In genomic region chr10:22711373-22711772, GRCh38 we compare ENCODE assay signal across 12 cellular contexts. TPM values are rescaled to one million over a fixed set of nuclear protein-coding genes. Genes with fewer than 3 reads are reported as not detected.
DNase-seq lines count a peak whose midpoint lies in the region; ATAC-seq and TF ChIP-seq lines count a peak whose summit lies in the region.
"Had no signal": no experiment of that assay in that cellular context is flagged by ENCODE, and none has a peak within 500 bp of the region (broad histone marks: within the 10 kb centered on the region; RNA-seq: fewer than 3 reads in every experiment).

No MANE protein-coding gene starts in this region.

- peaks cover 52% of the 10 kb centered on the region for H4K20me1 ChIP-seq in DND-41 (ENCODE audit: insufficient read depth, low read length)
- H4K20me1 ChIP-seq in HCT116 (ENCODE audit: insufficient read depth) = peaks cover 20% of the 10 kb centered on the region; the same call in 1 of the 2 replicates

- CTCF ChIA-PET in HCT116 (lab: Charles Lee) = no interaction called here

- H3K79me2 ChIP-seq in DND-41 (ENCODE audit: insufficient read depth, low read length) (peaks cover 78% of the 10 kb centered on the region), HCT116 (ENCODE audit: insufficient read depth, low read length) (peaks cover 78% of the 10 kb centered on the region)

- H2AFZ ChIP-seq in DND-41 (ENCODE audit: low read depth, low read length) (no peak overlapping the region), HCT116 (ENCODE audit: low read depth, low read length, poor library complexity, severe bottlenecking) (no peak overlapping the region)

- no peaks in the 10 kb centered on the region for H3K27me3 Mint-ChIP-seq in activated naive CD8-positive, alpha-beta T cell treated with anti-CD3 and anti-CD28 coated beads, Interleukin-2, amount 50 U/mL, for 24 hours
- H3K27me3 Mint-ChIP-seq in naive B cell = no peaks in the 10 kb centered on the region

- H3K4me2 ChIP-seq in DND-41 (ENCODE audit: insufficient read depth, low read length) (peak overlapping the region; percentile 9; the same call in 1 of the 2 replicates), HCT116 (ENCODE audit: low read length) (peak overlapping the region; percentile 15; the same call in 1 of the 2 replicates)

- intact Hi-C loops in HCT116 (cut with micrococcal nuclease) = no loop called here

- DNase-seq in DND-41 = no peak
- DNase-seq in HCT116 (ENCODE audit: low read depth, low spot score) = no peak
- DNase-seq in activated naive CD8-positive, alpha-beta T cell treated with anti-CD3 and anti-CD28 coated beads, Interleukin-2, amount 50 U/mL, for 24 hours = no peak
- DNase-seq in naive B cell = no peak
- no peak for DNase-seq in NCI-H82 (lab: John Stamatoyannopoulos, UW)
- DNase-seq: cerebellar nuclear complex; MM.1S; NCI-H510A treated with DMSO at 0.1 percent for 48 hours; stimulated activated CD4-positive, alpha-beta T cell treated with anti-CD3 and anti-CD28 coated beads, Interleukin-15, amount 100 ng/mL, for 24 hours had no signal

- POLR2A ChIA-PET in HCT116 (lab: Charles Lee) = no interaction called here

- H3K9me3 Mint-ChIP-seq in activated naive CD8-positive, alpha-beta T cell treated with anti-CD3 and anti-CD28 coated beads, Interleukin-2, amount 50 U/mL, for 24 hours = peaks cover 1% of the 10 kb centered on the region
- peaks cover 0 to 2% (median 0%) of the 10 kb centered on the region in 7 donors for H3K9me3 Mint-ChIP-seq in naive B cell

- no TSS peak for BruUV-seq in HCT116 (replicated peaks; lab: Mats Ljungman, UMichigan)

- no peak overlapping the region for H3K27ac ChIP-seq in DND-41 (ENCODE audit: low read length)
- no peak overlapping the region for H3K27ac ChIP-seq in HCT116 (ENCODE audit: low read depth, low read length)
- H3K27ac ChIP-seq: neutrophil had no signal

- H3K36me3 ChIP-seq in DND-41 (ENCODE audit: insufficient read depth, low read length) (no peaks in the 10 kb centered on the region; the same call in 1 of the 2 replicates), HCT116 (ENCODE audit: control insufficient read depth in 1 of 2, insufficient read depth in 2 of 2, low read length in 2 of 2) (0 out of 4 replicates have a peak, but pooled peaks cover 0 to under 1% of the 10 kb centered on the region in 2 experiments)
- H3K36me3 ChIP-seq: neutrophil had no signal

- peak overlapping the region; percentile 50 for H3K27ac Mint-ChIP-seq in activated naive CD8-positive, alpha-beta T cell treated with anti-CD3 and anti-CD28 coated beads, Interleukin-2, amount 50 U/mL, for 24 hours
- peak overlapping the region in 2 of 6 donors; percentile 15 to 68 for H3K27ac Mint-ChIP-seq in naive B cell

- H3K4me1 ChIP-seq in DND-41 (ENCODE audit: insufficient read depth, low read length) (peaks cover 37% of the 10 kb centered on the region), HCT116 (ENCODE audit: control insufficient read depth in 1 of 2, insufficient read depth in 2 of 2, low read length in 2 of 2) (peaks cover 8 to 30% of the 10 kb centered on the region in 2 experiments; a peak in 3 of 4 replicates)

- no peaks in the 10 kb centered on the region for H3K9me2 ChIP-seq in HCT116 (ENCODE audit: insufficient read depth)

- peaks cover 65% of the 10 kb centered on the region for H3K4me1 Mint-ChIP-seq in activated naive CD8-positive, alpha-beta T cell treated with anti-CD3 and anti-CD28 coated beads, Interleukin-2, amount 50 U/mL, for 24 hours
- peaks cover 42 to 64% (median 61%) of the 10 kb centered on the region in 3 donors for H3K4me1 Mint-ChIP-seq in naive B cell

- H3K27me3 ChIP-seq in DND-41 (ENCODE audit: insufficient read depth, low read length, poor library complexity) (no peaks in the 10 kb centered on the region), HCT116 (ENCODE audit: insufficient read depth, low read length) (no peaks in the 10 kb centered on the region)
- H3K27me3 ChIP-seq: neutrophil had no signal

- no peak overlapping the region for H3K9ac ChIP-seq in DND-41 (ENCODE audit: low read depth, low read length)
- no peak overlapping the region for H3K9ac ChIP-seq in HCT116 (ENCODE audit: low read length)

- no peak for ATAC-seq in DND-41 (ENCODE audit: insufficient read depth, low read depth)
- no peak for ATAC-seq in HCT116
- no peak for ATAC-seq in activated naive CD8-positive, alpha-beta T cell treated with anti-CD3 and anti-CD28 coated beads, Interleukin-2, amount 50 U/mL, for 24 hours
- ATAC-seq in naive B cell (ENCODE audit: low read depth in 2 of 2) = no peak
- no peak for ATAC-seq in GM19324 (IDR thresholded peaks at IDR 0.05; ENCODE audit: low FRiP score, unreplicated experiment)
- ATAC-seq in HG03039 (IDR thresholded peaks at IDR 0.05; ENCODE audit: unreplicated experiment) = no peak

- no peak for TF ChIP-seq POLR2A in HCT116 (IDR thresholded peaks at IDR 0.05; ENCODE audit: borderline replicate concordance, extremely low read depth, insufficient read depth, insufficient read length)

- H3K9me3 ChIP-seq in DND-41 (ENCODE audit: insufficient read depth, low read length, severe bottlenecking) = no peaks in the 10 kb centered on the region
- no peaks in the 10 kb centered on the region for H3K9me3 ChIP-seq in HCT116 (ENCODE audit: control insufficient read depth in 1 of 2, insufficient read depth in 1 of 2, low read depth in 1 of 2, low read length in 2 of 2)
- H3K9me3 ChIP-seq: neutrophil had no signal

- TF ChIP-seq CTCF in DND-41 (IDR thresholded peaks at IDR 0.05; ENCODE audit: borderline replicate concordance, extremely low read depth, low read length, poor library complexity, severe bottlenecking) = no peak
- no peak for TF ChIP-seq CTCF in HCT116 (IDR thresholded peaks at IDR 0.05 in 2 of 3, conservative IDR thresholded peaks at IDR 0.05 in 1 of 3; ENCODE audit: borderline replicate concordance in 1 of 3, insufficient read depth in 1 of 3, low read depth in 2 of 3, low read length in 2 of 3)

- RAD21 ChIA-PET in HCT116 (lab: Charles Lee; ENCODE audit: low non-redundant PET in 1 of 2, low total read pairs in 2 of 2, uncharacterized antibody in 2 of 2, unreplicated experiment in 2 of 2) = no interaction called here

- H3K36me3 Mint-ChIP-seq in activated naive CD8-positive, alpha-beta T cell treated with anti-CD3 and anti-CD28 coated beads, Interleukin-2, amount 50 U/mL, for 24 hours (ENCODE audit: low read depth) = peaks cover 12% of the 10 kb centered on the region
- H3K36me3 Mint-ChIP-seq in naive B cell = peaks cover 0 to 3% of the 10 kb centered on the region in 2 donors

- no peak for TF ChIP-seq RAD21 in HCT116 (IDR thresholded peaks at IDR 0.05; ENCODE audit: low read depth)

- H3K4me3 ChIP-seq in DND-41 (ENCODE audit: low read depth in 1 of 2, low read length in 2 of 2) (no peak overlapping the region), HCT116 (replicated peaks in 1 of 2; ENCODE audit: low read depth in 1 of 2, low read length in 2 of 2) (no peak overlapping the region)

- H3K4me3 Mint-ChIP-seq in activated naive CD8-positive, alpha-beta T cell treated with anti-CD3 and anti-CD28 coated beads, Interleukin-2, amount 50 U/mL, for 24 hours = peak overlapping the region; percentile 88
- H3K4me3 Mint-ChIP-seq in naive B cell = peak overlapping the region in 5 of 8 donors; percentile 15 to 95 (median 72)

TF ChIP-seq in HCT116, 20 proteins besides CTCF, POLR2A, EP300 and RAD21 (continues in another document):
- TF ChIP-seq FOSL1 (IDR thresholded peaks at IDR 0.05; ENCODE audit: low read depth) (no peak), POLR2AphosphoS5 (IDR thresholded peaks at IDR 0.05; ENCODE audit: low read depth, low read length) (no peak), YY1 (IDR thresholded peaks at IDR 0.05; ENCODE audit: extremely low read depth, insufficient replicate concordance, low read depth, low read length) (no peak), CBX3 (IDR thresholded peaks at IDR 0.05; ENCODE audit: low read depth) (no peak), SIN3A (IDR thresholded peaks at IDR 0.05; ENCODE audit: low read depth) (no peak), ZNF274 (IDR thresholded peaks at IDR 0.05; ENCODE audit: low read depth, low read length) (no peak), EZH2 (IDR thresholded peaks at IDR 0.05) (no peak), REST (IDR thresholded peaks at IDR 0.05; ENCODE audit: low read depth) (no peak), ZFX (IDR thresholded peaks at IDR 0.05) (no peak), CEBPB (IDR thresholded peaks at IDR 0.05; ENCODE audit: low read depth) (no peak), EGR1 (IDR thresholded peaks at IDR 0.05; ENCODE audit: low read depth) (no peak), ELF1 (IDR thresholded peaks at IDR 0.05; ENCODE audit: borderline replicate concordance, low read depth) (no peak), ATF3 (IDR thresholded peaks at IDR 0.05) (no peak), SP1 (IDR thresholded peaks at IDR 0.05; ENCODE audit: low read depth) (no peak), EZH2phosphoT487 (IDR thresholded peaks at IDR 0.05; ENCODE audit: borderline replicate concordance) (no peak)

RNA-seq across cellular contexts. Expression of gene PIP4K2A, which starts 3.0 kb away (rescaled TPM):
- 41.9 TPM for total RNA-seq in HCT116 (2021; ENCODE audit: unreplicated experiment)
- polyA plus RNA-seq in HCT116 (2012) = 19.1 and 20.2 TPM in 2 replicates
- polyA plus RNA-seq in naive B cell (ENCODE audit: low read depth in 6 of 6) = 10 to 100 TPM; 16.8 to 45.7 (median 26.3) TPM
